In the genomic region with DNA sequence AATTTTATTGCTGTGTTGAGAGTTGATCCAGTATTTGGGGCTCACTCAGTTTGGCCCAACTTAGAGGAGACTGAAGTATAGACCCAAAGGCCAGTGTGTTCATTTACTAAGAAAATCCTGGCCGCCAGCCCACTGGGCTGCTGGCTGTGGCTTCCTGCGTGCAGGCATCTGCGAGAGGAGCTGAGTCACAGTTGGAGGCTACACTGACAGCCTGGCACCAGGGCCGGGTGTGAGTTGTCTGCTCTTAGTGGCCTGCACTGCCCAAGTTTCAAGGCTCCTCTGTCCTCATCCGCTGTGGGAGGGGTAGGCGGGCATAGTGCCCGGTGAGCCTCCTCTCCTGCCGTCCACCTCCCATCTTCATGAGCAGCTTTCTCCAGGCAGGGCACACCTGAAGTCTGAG, we compare ENCODE assay signal across 8 cellular contexts.
DNase-seq lines count a peak whose midpoint lies in the region.

No MANE protein-coding gene starts in this region.

- peak; percentile 19 for DNase-seq in stimulated activated naive CD4-positive, alpha-beta T cell treated with Interleukin-2 at 50 U/mL for 16 hours (lab: John Stamatoyannopoulos, UW)
- no peak for DNase-seq in stimulated activated naive CD4-positive, alpha-beta T cell (lab: John Stamatoyannopoulos, UW)
- DNase-seq in amniotic stem cell (lab: John Stamatoyannopoulos, UW) (peak; percentile 92), hepatic stellate cell (ENCODE audit: low spot score) (peak; percentile 89), GM19238 (ENCODE audit: insufficient read length, low spot score) (no peak), COLO668 (lab: John Stamatoyannopoulos, UW; ENCODE audit: unreplicated experiment) (no peak), NCI-H2227 treated with DMSO at 0.1 percent for 48 hours (lab: John Stamatoyannopoulos, UW) (no peak)
- peak; percentile 44 for DNase-seq in stimulated activated CD4-positive, alpha-beta T cell treated with anti-CD3 and anti-CD28 coated beads, Interleukin-15, amount 100 ng/mL, for 24 hours

Comparison
In these comparisons a context has a peak if more than half of its experiments do, and no peak if none do; other contexts are left out.
1. DNase-seq: peak in stimulated activated naive CD4-positive, alpha-beta T cell treated with Interleukin-2 at 50 U/mL for 16 hours (single experiment), amniotic stem cell (single experiment), hepatic stellate cell (single experiment) and stimulated activated CD4-positive, alpha-beta T cell treated with anti-CD3 and anti-CD28 coated beads, Interleukin-15, amount 100 ng/mL, for 24 hours (single experiment); none in stimulated activated naive CD4-positive, alpha-beta T cell (0 of 6), GM19238 (single experiment), COLO668 (single experiment) and NCI-H2227 treated with DMSO at 0.1 percent for 48 hours (single experiment).